8 cellular contexts compared by ENCODE assay signal in the genomic region with DNA sequence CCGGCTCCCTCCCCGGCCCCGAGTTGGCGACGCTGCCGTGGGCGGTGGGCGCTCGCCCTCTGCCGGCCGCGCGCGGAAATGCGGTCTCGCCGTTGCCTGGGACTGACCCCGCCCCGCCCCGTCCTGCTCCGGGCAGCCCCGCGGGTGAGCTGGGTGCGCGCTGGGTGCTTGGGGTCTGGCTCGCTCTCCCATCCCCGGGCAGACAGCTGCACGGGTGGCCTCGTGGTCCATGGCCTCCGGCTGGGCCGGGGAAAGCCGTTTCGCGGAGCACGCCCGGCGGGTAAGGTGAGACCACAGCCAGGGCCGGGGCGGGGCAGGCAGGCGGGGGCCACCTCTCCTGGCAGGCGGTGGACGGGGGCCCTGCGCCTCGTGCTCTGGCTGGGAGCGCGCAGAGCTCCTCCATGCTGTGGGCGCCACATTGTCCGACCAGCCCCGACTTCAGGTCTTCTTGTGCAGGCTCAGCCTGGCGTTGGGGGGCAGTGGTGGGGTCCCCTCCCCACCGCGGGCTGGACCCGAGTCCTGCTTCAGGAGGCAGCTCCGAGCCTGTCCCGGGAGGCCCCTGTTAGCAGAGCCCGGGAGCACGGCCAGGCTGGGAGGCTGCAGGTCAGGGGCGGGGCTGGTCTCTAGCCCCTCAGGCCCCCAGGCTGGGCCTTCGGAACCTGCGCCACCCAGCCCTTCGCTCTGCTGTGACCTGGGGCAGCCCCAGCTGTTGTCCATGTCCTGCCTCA. TPM values are rescaled to one million over a fixed set of nuclear protein-coding genes. Genes with fewer than 3 reads are reported as not detected.
DNase-seq lines count a peak whose midpoint lies in the region; ATAC-seq and TF ChIP-seq lines count a peak whose summit lies in the region.

No MANE protein-coding gene starts in this region.

- H3K36me3 ChIP-seq in SU-DHL-6 (ENCODE audit: low read length) (no peaks in the 10 kb centered on the region), hepatocyte (replicated peaks; ENCODE audit: insufficient read depth, low read depth) (no peaks in the 10 kb centered on the region), skeletal muscle satellite cell (ENCODE audit: insufficient read depth, low read length) (no peaks in the 10 kb centered on the region)

- POLR2A ChIA-PET in AG04449 (lab: Yijun Ruan, JAX): no interaction called here

- no peaks in the 10 kb centered on the region for H4K20me1 ChIP-seq in SU-DHL-6 (ENCODE audit: low read depth, low read length)
- no peaks in the 10 kb centered on the region for H4K20me1 ChIP-seq in hepatocyte (ENCODE audit: insufficient read depth, poor library complexity, severe bottlenecking)

- H2AFZ ChIP-seq in SU-DHL-6 (ENCODE audit: low read depth, low read length, severe bottlenecking) (no peak overlapping the region), hepatocyte (peak overlapping the region; percentile 60)

- H3K9me3 Mint-ChIP-seq in activated naive CD4-positive, alpha-beta T cell treated with anti-CD3 and anti-CD28 coated beads, Interleukin-2, amount 50 U/mL, for 72 hours: no peaks in the 10 kb centered on the region

- H3F3A ChIP-seq in SU-DHL-6 (ENCODE audit: insufficient read depth): no peaks in the 10 kb centered on the region

- no peaks in the 10 kb centered on the region for H3K36me3 Mint-ChIP-seq in activated naive CD4-positive, alpha-beta T cell treated with anti-CD3 and anti-CD28 coated beads, Interleukin-2, amount 50 U/mL, for 72 hours

- no peak for DNase-seq in AG04449 (ENCODE audit: low read depth, low spot score)
- peak; percentile 95 for DNase-seq in GM20000 (ENCODE audit: low spot score)
- DNase-seq in activated naive CD4-positive, alpha-beta T cell treated with anti-CD3 and anti-CD28 coated beads, Interleukin-2, amount 50 U/mL, for 72 hours (ENCODE audit: low spot score in 2 of 2): peak; percentile 66 to 86
- DNase-seq in hepatocyte (ENCODE audit: low spot score): peak; percentile 82
- DNase-seq in SHP77 treated with DMSO at 0.1 percent for 48 hours (lab: John Stamatoyannopoulos, UW): no peak

- H3K27ac Mint-ChIP-seq in activated naive CD4-positive, alpha-beta T cell treated with anti-CD3 and anti-CD28 coated beads, Interleukin-2, amount 50 U/mL, for 72 hours: no peak overlapping the region

- H3K9ac ChIP-seq in SU-DHL-6 (ENCODE audit: low read length) (no peak overlapping the region), skeletal muscle satellite cell (ENCODE audit: low read depth, low read length) (no peak overlapping the region)

- H3K4me2 ChIP-seq in SU-DHL-6 (ENCODE audit: low read depth, low read length, poor library complexity, severe bottlenecking) (no peak overlapping the region), hepatocyte (peak overlapping the region; percentile 98), skeletal muscle satellite cell (ENCODE audit: low read length) (peak overlapping the region; percentile 75)

- H3K27me3 ChIP-seq in SU-DHL-6 (ENCODE audit: low read length) (no peaks in the 10 kb centered on the region), hepatocyte (no peaks in the 10 kb centered on the region), skeletal muscle satellite cell (ENCODE audit: control insufficient read depth, insufficient read depth, low read length) (peaks cover 27% of the 10 kb centered on the region)

- WGBS in hepatocyte (ENCODE audit: low lambda C conversion rate, missing lambda C conversion rate): 13% methylated on average over 35 of the region's 61 CpGs

- no peak overlapping the region for H3K27ac ChIP-seq in SU-DHL-6 (ENCODE audit: low read depth, low read length)
- no peak overlapping the region for H3K27ac ChIP-seq in hepatocyte

- TF ChIP-seq CTCF in AG04449 (IDR thresholded peaks at IDR 0.05; ENCODE audit: insufficient read depth, low read length, missing control alignments) (peak; percentile 79), GM20000 (IDR thresholded peaks at IDR 0.05; ENCODE audit: extremely low read depth, missing control alignments) (peak; percentile 95), SU-DHL-6 (IDR thresholded peaks at IDR 0.05; ENCODE audit: insufficient read depth, low read length, poor library complexity, severe bottlenecking) (peak; percentile 32), hepatocyte (IDR thresholded peaks at IDR 0.05; ENCODE audit: poor library complexity) (peak; percentile 71)

- CTCF ChIA-PET in AG04449 (lab: Yijun Ruan, JAX): interaction anchor here (0.6 to 1.2 kb wide), 6 partner anchors 15 to 396 kb away, joined by 3 to 4 read pairs (median 3); no protein-coding TSS in a partner anchor

- H3K9me3 ChIP-seq in SU-DHL-6 (ENCODE audit: insufficient read depth, low read length) (no peaks in the 10 kb centered on the region), hepatocyte (ENCODE audit: low read depth) (no peaks in the 10 kb centered on the region), skeletal muscle satellite cell (replicated peaks; ENCODE audit: low read length) (no peaks in the 10 kb centered on the region)

- peaks cover 7% of the 10 kb centered on the region for H3K4me1 ChIP-seq in hepatocyte (ENCODE audit: insufficient read depth)
- H3K4me1 ChIP-seq in skeletal muscle satellite cell (ENCODE audit: control insufficient read depth, insufficient read depth, low read length): peaks cover 6% of the 10 kb centered on the region

- H3K9me2 ChIP-seq in SU-DHL-6 (replicated peaks; ENCODE audit: insufficient read depth, low read length) (no peaks in the 10 kb centered on the region), hepatocyte (replicated peaks; ENCODE audit: insufficient read depth) (no peaks in the 10 kb centered on the region)

- H3K79me2 ChIP-seq in SU-DHL-6 (ENCODE audit: insufficient read depth, low read length) (no peaks in the 10 kb centered on the region), hepatocyte (no peaks in the 10 kb centered on the region)

- H3K4me3 ChIP-seq in AG04449 (ENCODE audit: low read depth, low read length): no peak overlapping the region
- no peak overlapping the region for H3K4me3 ChIP-seq in SU-DHL-6 (ENCODE audit: insufficient read depth, low read length, poor library complexity, severe bottlenecking)
- H3K4me3 ChIP-seq in hepatocyte: no peak overlapping the region
- no peak overlapping the region for H3K4me3 ChIP-seq in skeletal muscle satellite cell (ENCODE audit: low read length)

- ATAC-seq in activated naive CD4-positive, alpha-beta T cell treated with anti-CD3 and anti-CD28 coated beads, Interleukin-2, amount 50 U/mL, for 72 hours: peak; percentile 75 to 82
- no peak for ATAC-seq in HG02623 (IDR thresholded peaks at IDR 0.05; ENCODE audit: unreplicated experiment)

RNA-seq across cellular contexts. Expression of a gene that starts 7.0 kb away (rescaled TPM):
- not detected for total RNA-seq in activated naive CD4-positive, alpha-beta T cell treated with anti-CD3 and anti-CD28 coated beads, Interleukin-2, amount 50 U/mL, for 72 hours
- not detected in 2 replicates for total RNA-seq in hepatocyte
- 0.10 TPM in 1 of 2 replicates, not detected in the other for polyA plus RNA-seq in hepatocyte
- not detected in 2 replicates for total RNA-seq in skeletal muscle satellite cell (2012; rRNA removed)

RNA-seq across cellular contexts. Expression of a gene that starts 30.5 kb away (rescaled TPM):
- total RNA-seq in activated naive CD4-positive, alpha-beta T cell treated with anti-CD3 and anti-CD28 coated beads, Interleukin-2, amount 50 U/mL, for 72 hours: not detected
- 0.77 TPM in 1 of 2 replicates, not detected in the other for total RNA-seq in hepatocyte
- 1.3 TPM in 1 of 2 replicates, not detected in the other for polyA plus RNA-seq in hepatocyte
- total RNA-seq in skeletal muscle satellite cell (2012; rRNA removed): 0.25 TPM in 1 of 2 replicates, not detected in the other

RNA-seq across cellular contexts. Expression of a gene that starts 49.8 kb away (rescaled TPM):
- total RNA-seq in activated naive CD4-positive, alpha-beta T cell treated with anti-CD3 and anti-CD28 coated beads, Interleukin-2, amount 50 U/mL, for 72 hours: 1 to 10 TPM in 1 of 2 donors, under 1 TPM in 1; 0.68 to 1.7 TPM
- 8.6 and 9.1 TPM in 2 replicates for total RNA-seq in hepatocyte
- polyA plus RNA-seq in hepatocyte: 9.1 and 9.7 TPM in 2 replicates
- total RNA-seq in skeletal muscle satellite cell (2012; rRNA removed): under 0.01 and 2.0 TPM in 2 replicates

Comparison
In these comparisons a context has a peak if more than half of its experiments do, and no peak if none do; other contexts are left out.
1. DNase-seq: peak in GM20000 (single experiment), activated naive CD4-positive, alpha-beta T cell treated with anti-CD3 and anti-CD28 coated beads, Interleukin-2, amount 50 U/mL, for 72 hours (2 of 2) and hepatocyte (single experiment); none in AG04449 (single experiment) and SHP77 treated with DMSO at 0.1 percent for 48 hours (single experiment).
2. CTCF ChIP-seq: peak in every context shown above with its lines; median percentile 95 in GM20000; 79 in AG04449; 71 in hepatocyte; 32 in SU-DHL-6.